1 cellular context compared by ENCODE assay signal in the genomic region with DNA sequence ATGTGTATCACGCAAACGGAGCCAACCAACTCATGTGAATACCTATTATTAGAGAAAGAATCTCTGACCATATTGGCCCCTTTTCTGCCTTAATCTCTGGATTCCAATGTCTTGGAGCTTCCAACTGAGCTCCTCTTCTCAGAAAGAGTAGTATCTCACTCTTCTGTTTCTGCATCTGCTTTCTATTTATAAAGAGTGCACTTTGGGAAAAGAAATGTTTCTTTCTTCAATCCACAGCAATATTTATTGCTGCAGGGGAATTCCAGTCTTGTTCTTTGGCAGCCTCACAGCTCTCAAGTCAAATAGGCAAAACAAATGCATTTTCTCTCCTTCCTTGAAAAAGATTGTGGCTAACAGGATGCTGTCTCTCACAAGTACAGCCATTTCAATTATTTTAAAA.
TF ChIP-seq lines count a peak whose summit lies in the region.

No MANE protein-coding gene starts in this region.

TF ChIP-seq in WTC11, 78 proteins besides CTCF, POLR2A, EP300 and RAD21 (continued from another document):
- TF ChIP-seq, protein P1, sequence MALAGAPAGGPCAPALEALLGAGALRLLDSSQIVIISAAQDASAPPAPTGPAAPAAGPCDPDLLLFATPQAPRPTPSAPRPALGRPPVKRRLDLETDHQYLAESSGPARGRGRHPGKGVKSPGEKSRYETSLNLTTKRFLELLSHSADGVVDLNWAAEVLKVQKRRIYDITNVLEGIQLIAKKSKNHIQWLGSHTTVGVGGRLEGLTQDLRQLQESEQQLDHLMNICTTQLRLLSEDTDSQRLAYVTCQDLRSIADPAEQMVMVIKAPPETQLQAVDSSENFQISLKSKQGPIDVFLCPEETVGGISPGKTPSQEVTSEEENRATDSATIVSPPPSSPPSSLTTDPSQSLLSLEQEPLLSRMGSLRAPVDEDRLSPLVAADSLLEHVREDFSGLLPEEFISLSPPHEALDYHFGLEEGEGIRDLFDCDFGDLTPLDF (CRISPR knock-in tag; IDR thresholded peaks at IDR 0.05), result no peak
- TF ChIP-seq NR1H2 (CRISPR knock-in tag; IDR thresholded peaks at IDR 0.05) (no peak), IRF2 (CRISPR knock-in tag; IDR thresholded peaks at IDR 0.05; ENCODE audit: borderline replicate concordance, low read depth) (no peak)
- TF ChIP-seq, protein P2, sequence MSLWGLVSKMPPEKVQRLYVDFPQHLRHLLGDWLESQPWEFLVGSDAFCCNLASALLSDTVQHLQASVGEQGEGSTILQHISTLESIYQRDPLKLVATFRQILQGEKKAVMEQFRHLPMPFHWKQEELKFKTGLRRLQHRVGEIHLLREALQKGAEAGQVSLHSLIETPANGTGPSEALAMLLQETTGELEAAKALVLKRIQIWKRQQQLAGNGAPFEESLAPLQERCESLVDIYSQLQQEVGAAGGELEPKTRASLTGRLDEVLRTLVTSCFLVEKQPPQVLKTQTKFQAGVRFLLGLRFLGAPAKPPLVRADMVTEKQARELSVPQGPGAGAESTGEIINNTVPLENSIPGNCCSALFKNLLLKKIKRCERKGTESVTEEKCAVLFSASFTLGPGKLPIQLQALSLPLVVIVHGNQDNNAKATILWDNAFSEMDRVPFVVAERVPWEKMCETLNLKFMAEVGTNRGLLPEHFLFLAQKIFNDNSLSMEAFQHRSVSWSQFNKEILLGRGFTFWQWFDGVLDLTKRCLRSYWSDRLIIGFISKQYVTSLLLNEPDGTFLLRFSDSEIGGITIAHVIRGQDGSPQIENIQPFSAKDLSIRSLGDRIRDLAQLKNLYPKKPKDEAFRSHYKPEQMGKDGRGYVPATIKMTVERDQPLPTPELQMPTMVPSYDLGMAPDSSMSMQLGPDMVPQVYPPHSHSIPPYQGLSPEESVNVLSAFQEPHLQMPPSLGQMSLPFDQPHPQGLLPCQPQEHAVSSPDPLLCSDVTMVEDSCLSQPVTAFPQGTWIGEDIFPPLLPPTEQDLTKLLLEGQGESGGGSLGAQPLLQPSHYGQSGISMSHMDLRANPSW (CRISPR knock-in tag; conservative IDR thresholded peaks at IDR 0.05; ENCODE audit: low read depth), result no peak
- TF ChIP-seq, protein P3, sequence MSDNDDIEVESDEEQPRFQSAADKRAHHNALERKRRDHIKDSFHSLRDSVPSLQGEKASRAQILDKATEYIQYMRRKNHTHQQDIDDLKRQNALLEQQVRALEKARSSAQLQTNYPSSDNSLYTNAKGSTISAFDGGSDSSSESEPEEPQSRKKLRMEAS (CRISPR knock-in tag; IDR thresholded peaks at IDR 0.05), result no peak
- TF ChIP-seq, protein P4, sequence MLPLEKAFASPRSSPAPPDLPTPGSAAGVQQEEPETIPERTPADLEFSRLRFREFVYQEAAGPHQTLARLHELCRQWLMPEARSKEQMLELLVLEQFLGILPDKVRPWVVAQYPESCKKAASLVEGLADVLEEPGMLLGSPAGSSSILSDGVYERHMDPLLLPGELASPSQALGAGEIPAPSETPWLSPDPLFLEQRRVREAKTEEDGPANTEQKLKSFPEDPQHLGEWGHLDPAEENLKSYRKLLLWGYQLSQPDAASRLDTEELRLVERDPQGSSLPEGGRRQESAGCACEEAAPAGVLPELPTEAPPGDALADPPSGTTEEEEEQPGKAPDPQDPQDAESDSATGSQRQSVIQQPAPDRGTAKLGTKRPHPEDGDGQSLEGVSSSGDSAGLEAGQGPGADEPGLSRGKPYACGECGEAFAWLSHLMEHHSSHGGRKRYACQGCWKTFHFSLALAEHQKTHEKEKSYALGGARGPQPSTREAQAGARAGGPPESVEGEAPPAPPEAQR (CRISPR knock-in tag; IDR thresholded peaks at IDR 0.05), result no peak
TF ChIP-seq in WTC11: peak in this region for 0.
